16 cellular contexts compared by ENCODE assay signal in genomic region chr3:153624310-153625030, GRCh38.
DNase-seq lines count a peak whose midpoint lies in the region; ATAC-seq and TF ChIP-seq lines count a peak whose summit lies in the region.
"Had no signal": no experiment of that assay in that cellular context is flagged by ENCODE, and none has a peak within 500 bp of the region (broad histone marks: within the 10 kb centered on the region; RNA-seq: fewer than 3 reads in every experiment).

No MANE protein-coding gene starts in this region.

- H3K9me3 ChIP-seq in CD8-positive, alpha-beta T cell (ENCODE audit: low read length): no peaks in the 10 kb centered on the region
- H3K9me3 ChIP-seq: colonic mucosa, psoas muscle had no signal

- no peak overlapping the region for H3K4me3 ChIP-seq in CD8-positive, alpha-beta T cell (ENCODE audit: low read depth, low read length)
- H3K4me3 ChIP-seq: colonic mucosa, psoas muscle had no signal

- H3K4me1 ChIP-seq in CD8-positive, alpha-beta T cell (ENCODE audit: insufficient read depth, low read length): peaks cover 36% of the 10 kb centered on the region
- H3K4me1 ChIP-seq: colonic mucosa, psoas muscle had no signal

- H3K36me3 ChIP-seq in CD8-positive, alpha-beta T cell (ENCODE audit: insufficient read depth, low read length): no peaks in the 10 kb centered on the region
- H3K36me3 ChIP-seq: colonic mucosa had no signal

- peak overlapping the region; percentile 35 for H3K4me3 Mint-ChIP-seq in CD8-positive, alpha-beta T cell
- H3K4me3 Mint-ChIP-seq in activated T-cell treated with anti-CD3 and anti-CD28 coated beads, Interleukin-2, amount 50 U/mL, for 24 hours: peak overlapping the region; percentile 58

- H3K9me3 Mint-ChIP-seq in CD8-positive, alpha-beta T cell: no peaks in the 10 kb centered on the region
- H3K9me3 Mint-ChIP-seq in activated T-cell treated with anti-CD3 and anti-CD28 coated beads, Interleukin-2, amount 50 U/mL, for 24 hours: peaks cover 6% of the 10 kb centered on the region

- no peaks in the 10 kb centered on the region for H3K36me3 Mint-ChIP-seq in CD8-positive, alpha-beta T cell
- H3K36me3 Mint-ChIP-seq in activated T-cell treated with anti-CD3 and anti-CD28 coated beads, Interleukin-2, amount 50 U/mL, for 24 hours (ENCODE audit: low read depth): peaks cover 15% of the 10 kb centered on the region

- no peak for TF ChIP-seq CTCF in CD8-positive, alpha-beta T cell (IDR thresholded peaks at IDR 0.05)

- H3K27ac ChIP-seq in CD8-positive, alpha-beta T cell (ENCODE audit: low read depth, low read length): no peak overlapping the region
- H3K27ac ChIP-seq: colonic mucosa, psoas muscle, RWPE1 had no signal

- intact Hi-C loops in CD8-positive, alpha-beta T cell (cut with DNase I, micrococcal nuclease): loop anchor here in 1 of 2 experiments (1.0 to 10.0 kb wide), 3 partner anchors 19 to 460 kb away; partner anchors contain the start of gene RAP2B
- intact Hi-C loops in Right ventricle myocardium inferior (cut with DNase I): no loop called here

- peak in 4 of 7 experiments; percentile 11 to 58 (median 32) for DNase-seq in CD8-positive, alpha-beta T cell
- DNase-seq in OCI-M1 (lab: John Stamatoyannopoulos, UW): peak; percentile 31
- peak; percentile 53 for DNase-seq in activated T-cell treated with anti-CD3 and anti-CD28 coated beads, Interleukin-2, amount 50 U/mL, for 24 hours
- peak; percentile 24 to 68 for DNase-seq in lung microvascular endothelial cell (ENCODE audit: low read depth in 2 of 2)
- no peak for DNase-seq in Right ventricle myocardium inferior (ENCODE audit: missing footprints)
- DNase-seq in RPMI8226: no peak
- no peak for DNase-seq in HEK293T (ENCODE audit: extremely low spot score)
- DNase-seq: C1 segment of cervical spinal cord, colonic mucosa, GDM1, MV-4-11, NCI-H446 treated with DMSO at 0.1 percent for 48 hours, psoas muscle, substantia nigra had no signal

- peak; percentile 75 for ATAC-seq in CD8-positive, alpha-beta T cell
- no peak for ATAC-seq in Right ventricle myocardium inferior
- ATAC-seq in GM21381 (IDR thresholded peaks at IDR 0.05; ENCODE audit: unreplicated experiment): no peak
- ATAC-seq: psoas muscle had no signal

- no peaks in the 10 kb centered on the region for H3K27me3 ChIP-seq in CD8-positive, alpha-beta T cell (ENCODE audit: insufficient read depth, low read length)
- H3K27me3 ChIP-seq: colonic mucosa had no signal

- H3K27me3 Mint-ChIP-seq in CD8-positive, alpha-beta T cell (ENCODE audit: low read depth): no peaks in the 10 kb centered on the region
- no peaks in the 10 kb centered on the region for H3K27me3 Mint-ChIP-seq in activated T-cell treated with anti-CD3 and anti-CD28 coated beads, Interleukin-2, amount 50 U/mL, for 24 hours

- POLR2A ChIA-PET in CD8-positive, alpha-beta T cell (lab: Charles Lee): interaction anchor here (1.0 to 2.7 kb wide), 5 partner anchors 8 to 462 kb away, joined by 3 to 10 read pairs (median 4); partner anchors contain the start of gene RAP2B
- POLR2A ChIA-PET in HEK293T (lab: Yijun Ruan, JAX): no interaction called here

- peak overlapping the region; percentile 89 for H3K27ac Mint-ChIP-seq in CD8-positive, alpha-beta T cell
- H3K27ac Mint-ChIP-seq in activated T-cell treated with anti-CD3 and anti-CD28 coated beads, Interleukin-2, amount 50 U/mL, for 24 hours: peak overlapping the region; percentile 98

- H3K4me1 Mint-ChIP-seq in CD8-positive, alpha-beta T cell (ENCODE audit: low read depth): peaks cover 56% of the 10 kb centered on the region
- H3K4me1 Mint-ChIP-seq in activated T-cell treated with anti-CD3 and anti-CD28 coated beads, Interleukin-2, amount 50 U/mL, for 24 hours (ENCODE audit: low read depth): peaks cover 84% of the 10 kb centered on the region

- CTCF ChIA-PET in CD8-positive, alpha-beta T cell (lab: Charles Lee): no interaction called here
- CTCF ChIA-PET in HEK293T (lab: Yijun Ruan, JAX): no interaction called here

TF ChIP-seq in HEK293T, 16 proteins besides CTCF, POLR2A, EP300 and RAD21:
- TF ChIP-seq CTBP1 (IDR thresholded peaks at IDR 0.05; ENCODE audit: borderline replicate concordance): no peak
- no peak for TF ChIP-seq ELF4 (IDR thresholded peaks at IDR 0.05)
- no peak for TF ChIP-seq ZNF384 (IDR thresholded peaks at IDR 0.05)
- TF ChIP-seq LEF1 (IDR thresholded peaks at IDR 0.05; ENCODE audit: borderline replicate concordance): no peak
- no peak for TF ChIP-seq FOXA1 (IDR thresholded peaks at IDR 0.05)
- no peak for TF ChIP-seq ARNT (IDR thresholded peaks at IDR 0.05)
- TF ChIP-seq SP1 (IDR thresholded peaks at IDR 0.05): no peak
- no peak for TF ChIP-seq HDGF (IDR thresholded peaks at IDR 0.05; ENCODE audit: borderline replicate concordance)

Comparison
In these comparisons a context has a peak if more than half of its experiments do, and no peak if none do; other contexts are left out.
1. DNase-seq: peak in CD8-positive, alpha-beta T cell (4 of 7), OCI-M1 (single experiment), activated T-cell treated with anti-CD3 and anti-CD28 coated beads, Interleukin-2, amount 50 U/mL, for 24 hours (single experiment) and lung microvascular endothelial cell (2 of 2); none in Right ventricle myocardium inferior (single experiment), RPMI8226 (single experiment) and HEK293T (single experiment).